ENCODE assay signal across 27 cellular contexts in genomic region chr10:105148456-105148855, GRCh38.
"Had no signal": no experiment of that assay in that cellular context is flagged by ENCODE, and none has a peak within 500 bp of the region (broad histone marks: within the 10 kb centered on the region; RNA-seq: fewer than 3 reads in every experiment).

No MANE protein-coding gene starts in this region.

- H3K27me3 Mint-ChIP-seq: naive thymus-derived CD8-positive, alpha-beta T cell; stimulated activated naive B cell treated with anti-CD40 and anti-IgM and Interleukin-4, amounts not matched to agents 10 μg/mL and 1 μg/mL and 100 μg/mL, for 72 hours; stimulated activated naive CD8-positive, alpha-beta T cell treated with anti-CD3 and anti-CD28 coated beads, Interleukin-15, Interleukin-2, amounts not matched to agents 100 ng/mL and 50 ng/mL, for 24 hours had no signal

- H3K36me3 Mint-ChIP-seq: naive thymus-derived CD8-positive, alpha-beta T cell; stimulated activated naive B cell treated with anti-CD40 and anti-IgM and Interleukin-4, amounts not matched to agents 10 μg/mL and 1 μg/mL and 100 μg/mL, for 72 hours had no signal

- H3K4me3 Mint-ChIP-seq: naive thymus-derived CD8-positive, alpha-beta T cell; nephron progenitor cell; stimulated activated naive B cell treated with anti-CD40 and anti-IgM and Interleukin-4, amounts not matched to agents 10 μg/mL and 1 μg/mL and 100 μg/mL, for 72 hours; stimulated activated naive CD8-positive, alpha-beta T cell treated with anti-CD3 and anti-CD28 coated beads, Interleukin-15, Interleukin-2, amounts not matched to agents 100 ng/mL and 50 ng/mL, for 24 hours had no signal

- FAIRE-seq: colon, islet of Langerhans had no signal

- H3K9me3 ChIP-seq: esophagus muscularis mucosa, gastroesophageal sphincter, heart left ventricle, left lung, prostate gland, sigmoid colon, spleen, thoracic aorta, transverse colon, upper lobe of right lung, uterus had no signal

- H3K9me3 Mint-ChIP-seq: naive thymus-derived CD8-positive, alpha-beta T cell; nephron progenitor cell; stimulated activated naive CD8-positive, alpha-beta T cell treated with anti-CD3 and anti-CD28 coated beads, Interleukin-15, Interleukin-2, amounts not matched to agents 100 ng/mL and 50 ng/mL, for 24 hours had no signal

- H3K4me1 ChIP-seq: esophagus muscularis mucosa, foreskin keratinocyte, gastroesophageal sphincter, heart left ventricle, left lung, prostate gland, sigmoid colon, spleen, transverse colon, upper lobe of right lung, uterus had no signal

- H3K27ac ChIP-seq: dorsolateral prefrontal cortex, esophagus muscularis mucosa, foreskin keratinocyte, gastroesophageal sphincter, heart left ventricle, left lung, prostate gland, sigmoid colon, skin epidermis, spleen, thoracic aorta, transverse colon, upper lobe of right lung, uterus had no signal

- H3K36me3 ChIP-seq: esophagus muscularis mucosa, gastroesophageal sphincter, heart left ventricle, left lung, prostate gland, sigmoid colon, spleen, thoracic aorta, transverse colon, upper lobe of right lung, uterus had no signal

- H3K4me1 Mint-ChIP-seq: naive thymus-derived CD8-positive, alpha-beta T cell; nephron progenitor cell; stimulated activated naive B cell treated with anti-CD40 and anti-IgM and Interleukin-4, amounts not matched to agents 10 μg/mL and 1 μg/mL and 100 μg/mL, for 72 hours had no signal

- DNase-seq: dorsolateral prefrontal cortex; effector CD4-positive, alpha-beta T cell; heart left ventricle; hippocampal formation; left cardiac atrium; left lung; mesendoderm; midbrain; naive thymus-derived CD8-positive, alpha-beta T cell; nephron progenitor cell; nucleus accumbens; right cardiac atrium; sigmoid colon; spleen; stimulated activated naive B cell treated with anti-CD40 and anti-IgM and Interleukin-4, amounts not matched to agents 10 μg/mL and 1 μg/mL and 100 μg/mL, for 72 hours; transverse colon; upper lobe of right lung; uterus had no signal

- H3K27me3 ChIP-seq: esophagus muscularis mucosa, foreskin keratinocyte, gastroesophageal sphincter, heart left ventricle, left lung, sigmoid colon, spleen, transverse colon, upper lobe of right lung, uterus had no signal

- H3K27ac Mint-ChIP-seq: naive thymus-derived CD8-positive, alpha-beta T cell; nephron progenitor cell; stimulated activated naive B cell treated with anti-CD40 and anti-IgM and Interleukin-4, amounts not matched to agents 10 μg/mL and 1 μg/mL and 100 μg/mL, for 72 hours; stimulated activated naive CD8-positive, alpha-beta T cell treated with anti-CD3 and anti-CD28 coated beads, Interleukin-15, Interleukin-2, amounts not matched to agents 100 ng/mL and 50 ng/mL, for 24 hours had no signal

- H3K4me3 ChIP-seq: dorsolateral prefrontal cortex, esophagus muscularis mucosa, gastroesophageal sphincter, heart left ventricle, left lung, prostate gland, sigmoid colon, skin epidermis, spleen, thoracic aorta, transverse colon, upper lobe of right lung, uterus had no signal
